In genomic region chr9:110020219-110020618, GRCh38 we compare ENCODE assay signal across 7 cellular contexts.
A peak's percentile ranks its signal among the peaks of the same experiment; 100 is the strongest.
DNase-seq lines count a peak whose midpoint lies in the region; FAIRE-seq and TF ChIP-seq lines count a peak whose summit lies in the region.
"Not testable (repeated sequence)": the region's sequence is repeated elsewhere in the genome, so short reads cannot be mapped to it uniquely, and the experiment has no call there.

No MANE protein-coding gene starts in this region.

- peaks cover 16% of the 10 kb centered on the region for H3K4me1 ChIP-seq in GM23248 (ENCODE audit: insufficient read depth)
- H3K4me1 ChIP-seq in mammary epithelial cell (ENCODE audit: insufficient read depth, low read length): peaks cover 12% of the 10 kb centered on the region

- not testable (repeated sequence) for H3K27me3 ChIP-seq in GM23248 (replicated peaks; ENCODE audit: insufficient read depth); mammary epithelial cell (ENCODE audit: insufficient read depth, low read length)

- H3K9me3 Mint-ChIP-seq in nephron progenitor cell: not testable (repeated sequence)

- not testable (repeated sequence) for TF ChIP-seq CTCF in mammary epithelial cell (conservative IDR thresholded peaks at IDR 0.05 in 1 of 2, IDR thresholded peaks at IDR 0.05 in 1 of 2; ENCODE audit: extremely low read depth in 1 of 2, insufficient read depth in 1 of 2, low read depth in 1 of 2, low read length in 2 of 2); nephron progenitor cell (IDR thresholded peaks at IDR 0.05)

- not testable (repeated sequence) for H3K9me3 ChIP-seq in GM23248 (ENCODE audit: low read depth); mammary epithelial cell (replicated peaks; ENCODE audit: insufficient read depth, low read length)

- intact Hi-C loops in mammary epithelial cell (cut with micrococcal nuclease): not testable (repeated sequence)

- CTCF ChIA-PET in mammary epithelial cell (lab: Charles Lee; ENCODE audit: low non-redundant PET): not testable (repeated sequence)

- H3K27ac ChIP-seq in GM23248 (peak overlapping the region; percentile 15; the same call in 1 of the 2 replicates), epithelial cell of prostate (peak overlapping the region; percentile 1)
- H3K27ac ChIP-seq in mammary epithelial cell (ENCODE audit: insufficient read depth, low read depth, low read length): not testable (repeated sequence)

- not testable (repeated sequence) for H4K20me1 ChIP-seq in GM23248 (ENCODE audit: insufficient read depth); mammary epithelial cell (ENCODE audit: insufficient read depth, low read length)

- H3K4me3 Mint-ChIP-seq in nephron progenitor cell: not testable (repeated sequence)

- H3K79me2 ChIP-seq in GM23248 (ENCODE audit: insufficient read depth); mammary epithelial cell (ENCODE audit: insufficient read depth, low read length): not testable (repeated sequence)

- in situ Hi-C loops in GM23248 (cut with MboI); mammary epithelial cell (cut with MboI; ENCODE audit: low sequenced_read_pairs in 2 of 2): not testable (repeated sequence)

- H3K4me1 Mint-ChIP-seq in nephron progenitor cell: peaks cover 10% of the 10 kb centered on the region

- H3K4me2 ChIP-seq in GM23248 (ENCODE audit: unreplicated experiment); mammary epithelial cell (ENCODE audit: insufficient read depth, low read depth, low read length): not testable (repeated sequence)

- not testable (repeated sequence) for H3K4me3 ChIP-seq in GM23248; mammary epithelial cell (replicated peaks in 1 of 3; ENCODE audit: insufficient read depth in 1 of 3, low read depth in 2 of 3, low read length in 3 of 3)

- not testable (repeated sequence) for H3K9ac ChIP-seq in GM23248; mammary epithelial cell (ENCODE audit: insufficient read depth, low read length)

- H3K27ac Mint-ChIP-seq in nephron progenitor cell: peak overlapping the region; percentile 68

- WGBS in GM23248 (ENCODE audit: low coverage in 1 of 2, low lambda C conversion rate in 2 of 2, missing lambda C conversion rate in 2 of 2), 2 experiments: 30 to 39% methylated on average over 4 of the region's 4 CpGs
- 91% methylated on average over 4 of the region's 4 CpGs for WGBS in mammary epithelial cell (ENCODE audit: low coverage, missing lambda C conversion rate)

- not testable (repeated sequence) for H3K36me3 ChIP-seq in GM23248 (ENCODE audit: low read depth); mammary epithelial cell (ENCODE audit: insufficient read depth, low read length)

- H3K9me2 ChIP-seq in GM23248 (ENCODE audit: insufficient read depth): not testable (repeated sequence)

- not testable (repeated sequence) for BruUV-seq in mammary epithelial cell (replicated peaks; lab: Mats Ljungman, UMichigan)

- dilution Hi-C loops in mammary epithelial cell (cut with HindIII; ENCODE audit: low sequenced_read_pairs): not testable (repeated sequence)

- H3K36me3 Mint-ChIP-seq in nephron progenitor cell (ENCODE audit: low read depth): peaks cover 29% of the 10 kb centered on the region

- DNase-seq in GM23248 (peak; percentile 34), HT1080 (ENCODE audit: low read depth) (peak; percentile 78), RCC 7860 (ENCODE audit: low spot score) (peak; percentile 41), mammary epithelial cell (peak; percentile 26)
- peak; percentile 20 for DNase-seq in activated CD4-positive, alpha-beta T cell treated with anti-CD3 and anti-CD28 coated beads for 48 hours
- DNase-seq in epithelial cell of prostate (ENCODE audit: low read depth, low spot score); nephron progenitor cell: not testable (repeated sequence)

- FAIRE-seq in RCC 7860 (lab: Jason Lieb, UNC): peak; percentile 30

- not testable (repeated sequence) for H2AFZ ChIP-seq in GM23248; mammary epithelial cell (ENCODE audit: low read depth, low read length)

- peaks cover 32% of the 10 kb centered on the region for H3F3A ChIP-seq in GM23248 (ENCODE audit: insufficient read depth)

- H3K27me3 Mint-ChIP-seq in nephron progenitor cell (ENCODE audit: low read depth, poor library complexity): not testable (repeated sequence)
